17 cellular contexts compared by ENCODE assay signal in genomic region chr2:32716598-32716997, GRCh38.
DNase-seq lines count a peak whose midpoint lies in the region; ATAC-seq and TF ChIP-seq lines count a peak whose summit lies in the region.
"Had no signal": no experiment of that assay in that cellular context is flagged by ENCODE, and none has a peak within 500 bp of the region (broad histone marks: within the 10 kb centered on the region; RNA-seq: fewer than 3 reads in every experiment).

No MANE protein-coding gene starts in this region.

- no peak for TF ChIP-seq CTCF in heart left ventricle (IDR thresholded peaks at IDR 0.05)
- TF ChIP-seq CTCF in KMS-11 (conservative IDR thresholded peaks at IDR 0.05; ENCODE audit: low read depth, low read length): no peak
- no peak for TF ChIP-seq CTCF in ascending aorta (IDR thresholded peaks at IDR 0.05)

- no peak overlapping the region for H2BK12ac ChIP-seq in mesenchymal stem cell (ENCODE audit: low read length in 2 of 2)

- no peak for TF ChIP-seq POLR2A in heart left ventricle (IDR thresholded peaks at IDR 0.05)

- no peaks in the 10 kb centered on the region for H3K27me3 ChIP-seq in heart left ventricle
- H3K27me3 ChIP-seq in KMS-11 (ENCODE audit: insufficient read depth, low read depth): no peaks in the 10 kb centered on the region
- H3K27me3 ChIP-seq in ascending aorta: no peaks in the 10 kb centered on the region
- H3K27me3 ChIP-seq in mesenchymal stem cell (ENCODE audit: control insufficient read depth in 1 of 2, insufficient read depth in 1 of 2, low read length in 2 of 2): no peaks in the 10 kb centered on the region
- H3K27me3 ChIP-seq in H7 (ENCODE audit: control insufficient read depth, insufficient read depth, low read length): no peaks in the 10 kb centered on the region
- H3K27me3 ChIP-seq: BLaER1 had no signal

- H4K8ac ChIP-seq in mesenchymal stem cell (ENCODE audit: low read length): no peak overlapping the region

- H2AFZ ChIP-seq in KMS-11 (ENCODE audit: low read depth): no peak overlapping the region
- no peak overlapping the region for H2AFZ ChIP-seq in mesenchymal stem cell (ENCODE audit: low read depth, low read length)

- DNase-seq in heart left ventricle (no peak), left cardiac atrium (no peak), ascending aorta (ENCODE audit: low spot score in 2 of 2) (no peak), mesenchymal stem cell (no peak), H7 (no peak)
- DNase-seq in activated naive CD4-positive, alpha-beta T cell treated with anti-CD3 and anti-CD28 coated beads, Interleukin-2, amount 50 U/mL, for 16 hours: no peak
- DNase-seq: CD4-positive, CD25-positive, alpha-beta regulatory T cell; NCI-H1092 treated with DMSO at 0.1 percent for 48 hours; NCI-H1436 treated with DMSO at 0.1 percent for 48 hours; NCI-H187 treated with DMSO at 0.1 percent for 48 hours; NCI-H345; NCI-H748 treated with DMSO at 0.1 percent for 48 hours; NK-92 treated with Interleukin-12 subunit alpha and Interleukin-12 subunit beta, amount 100 ng/mL, for 24 hours; PC-3; SHP77 treated with DMSO at 0.1 percent for 48 hours had no signal

- no peaks in the 10 kb centered on the region for H3K79me2 ChIP-seq in KMS-11 (ENCODE audit: insufficient read depth, low read depth)

- H3K36me3 ChIP-seq in heart left ventricle (no peaks in the 10 kb centered on the region), KMS-11 (ENCODE audit: insufficient read depth) (no peaks in the 10 kb centered on the region), ascending aorta (no peaks in the 10 kb centered on the region), mesenchymal stem cell (ENCODE audit: control insufficient read depth in 1 of 2, insufficient read depth in 2 of 2, low read depth in 1 of 2, low read length in 2 of 2) (peaks cover 0 to under 1% of the 10 kb centered on the region in 2 experiments), H7 (replicated peaks; ENCODE audit: control insufficient read depth, insufficient read depth, low read length) (no peaks in the 10 kb centered on the region)

- no peak overlapping the region for H3K4ac ChIP-seq in mesenchymal stem cell (ENCODE audit: low read depth in 1 of 2, low read length in 2 of 2)

- ATAC-seq in heart left ventricle (no peak), left cardiac atrium (no peak)
- ATAC-seq: PC-3 had no signal

- H2AK5ac ChIP-seq in mesenchymal stem cell (ENCODE audit: low read length, severe bottlenecking): peak overlapping the region; percentile 18

- intact Hi-C loops in heart left ventricle (cut with DNase I) (loop anchor here in 1 of 10 donors (5.0 kb wide), 1 partner anchor 446 kb away; no protein-coding TSS in a partner anchor), left cardiac atrium (cut with DNase I) (no loop called here), ascending aorta (cut with DNase I) (loop anchor here (5.0 kb wide), 1 partner anchor 881 kb away; the partner anchor contains the start of gene FAM98A)

- H3K27ac ChIP-seq in heart left ventricle: peak overlapping the region in 11 of 12 donors; percentile 44 to 89 (median 65)
- H3K27ac ChIP-seq in KMS-11: 0 out of 2 replicates have a peak overlapping the region, but pooled peaks have one; percentile 35
- H3K27ac ChIP-seq in ascending aorta: peak overlapping the region; percentile 38 to 72
- H3K27ac ChIP-seq in mesenchymal stem cell (ENCODE audit: low read length, poor library complexity, severe bottlenecking): no peak overlapping the region
- H3K27ac ChIP-seq: BLaER1 had no signal

- H4K91ac ChIP-seq in mesenchymal stem cell (ENCODE audit: low read length): no peak overlapping the region

- H3K4me3 ChIP-seq in heart left ventricle (no peak overlapping the region), KMS-11 (IDR thresholded peaks at IDR 0.05; ENCODE audit: insufficient read depth, low read depth, low read length) (no peak overlapping the region), ascending aorta (no peak overlapping the region), mesenchymal stem cell (ENCODE audit: insufficient read depth in 1 of 2, low read depth in 1 of 2, low read length in 2 of 2) (no peak overlapping the region), H7 (ENCODE audit: insufficient read depth, low read depth, low read length) (no peak overlapping the region)
- H3K4me3 ChIP-seq: BLaER1 had no signal

- H3K79me1 ChIP-seq in mesenchymal stem cell (replicated peaks; ENCODE audit: low read length, poor library complexity, severe bottlenecking): peaks cover 7% of the 10 kb centered on the region

- peak overlapping the region; percentile 56 for H3K4me2 ChIP-seq in KMS-11
- no peak overlapping the region for H3K4me2 ChIP-seq in mesenchymal stem cell (ENCODE audit: low read length, poor library complexity, severe bottlenecking)
- H3K4me2 ChIP-seq: BLaER1 had no signal

- no peak overlapping the region for H3K18ac ChIP-seq in mesenchymal stem cell (ENCODE audit: low read depth in 1 of 2, low read length in 2 of 2)

- H2BK5ac ChIP-seq in mesenchymal stem cell (ENCODE audit: low read depth, low read length, poor library complexity, severe bottlenecking): no peak overlapping the region

- no peak overlapping the region for H3K23ac ChIP-seq in mesenchymal stem cell (ENCODE audit: low read length in 2 of 2)

- H3K9me3 ChIP-seq in heart left ventricle (peaks cover 0 to 7% (median 0%) of the 10 kb centered on the region in 12 donors), ascending aorta (no peaks in the 10 kb centered on the region), mesenchymal stem cell (ENCODE audit: control insufficient read depth, low read length) (no peaks in the 10 kb centered on the region)

- H2BK15ac ChIP-seq in mesenchymal stem cell (ENCODE audit: low read depth, poor library complexity, severe bottlenecking): no peak overlapping the region

- no peaks in the 10 kb centered on the region for H4K20me1 ChIP-seq in KMS-11 (ENCODE audit: insufficient read depth)
- H4K20me1 ChIP-seq: BLaER1 had no signal

- H2BK120ac ChIP-seq in mesenchymal stem cell (ENCODE audit: low read depth, low read length): no peak overlapping the region

- H3K14ac ChIP-seq in mesenchymal stem cell (ENCODE audit: low read length in 2 of 2): no peak overlapping the region

- H3K9ac ChIP-seq in KMS-11 (no peak overlapping the region), mesenchymal stem cell (ENCODE audit: low read length) (no peak overlapping the region)
- H3K9ac ChIP-seq: BLaER1 had no signal

- H3K4me1 ChIP-seq in heart left ventricle (peaks cover 0 to 73% (median 42%) of the 10 kb centered on the region in 12 donors), KMS-11 (ENCODE audit: low read depth, poor library complexity, severe bottlenecking) (peaks cover 26% of the 10 kb centered on the region), ascending aorta (peaks cover 14 to 40% of the 10 kb centered on the region in 2 donors), mesenchymal stem cell (ENCODE audit: control insufficient read depth, insufficient read depth, low read depth, low read length) (no peaks in the 10 kb centered on the region)
- H3K4me1 ChIP-seq: BLaER1 had no signal
